8 cellular contexts compared by ENCODE assay signal in genomic region chr22:31952094-31952401, GRCh38. TPM values are rescaled to one million over a fixed set of nuclear protein-coding genes. Genes with fewer than 3 reads are reported as not detected.
DNase-seq lines count a peak whose midpoint lies in the region; ATAC-seq and TF ChIP-seq lines count a peak whose summit lies in the region.
"Had no signal": no experiment of that assay in that cellular context is flagged by ENCODE, and none has a peak within 500 bp of the region (broad histone marks: within the 10 kb centered on the region; RNA-seq: fewer than 3 reads in every experiment).

No MANE protein-coding gene starts in this region.

- TF ChIP-seq EP300 in suprapubic skin (IDR thresholded peaks at IDR 0.05) = no peak

- H3K36me3 ChIP-seq in HEK293 (ENCODE audit: control insufficient read depth in 2 of 2, insufficient read depth in 1 of 2, low read length in 2 of 2) (peaks cover 44 to 71% of the 10 kb centered on the region in 2 experiments), suprapubic skin (peaks cover 22% of the 10 kb centered on the region)
- H3K36me3 ChIP-seq: prostate gland had no signal

- intact Hi-C loops in activated T-helper 1 cell treated with anti-CD3 and anti-CD28 coated beads, Interleukin-12 subunit alpha, Interleukin-12 subunit beta, Interleukin-2, Interleukin-4 antibody, amounts not matched to agents 30 ng/mL and 10 ng/mL and 1 ng/mL, durations not matched to agents 14 hours and 24 hours and 36 hours (cut with micrococcal nuclease) = no loop called here

- WGBS in suprapubic skin = 62% methylated on average over 2 of the region's 2 CpGs

- H3K36me3 Mint-ChIP-seq in activated T-helper 1 cell treated with anti-CD3 and anti-CD28 coated beads, Interleukin-12 subunit alpha, Interleukin-12 subunit beta, Interleukin-2, Interleukin-4 antibody, amounts not matched to agents 30 ng/mL and 10 ng/mL and 1 ng/mL, durations not matched to agents 14 hours and 24 hours and 36 hours (ENCODE audit: low read depth) = peaks cover 51% of the 10 kb centered on the region

- H3K4me3 Mint-ChIP-seq in activated T-helper 1 cell treated with anti-CD3 and anti-CD28 coated beads, Interleukin-12 subunit alpha, Interleukin-12 subunit beta, Interleukin-2, Interleukin-4 antibody, amounts not matched to agents 30 ng/mL and 10 ng/mL and 1 ng/mL, durations not matched to agents 14 hours and 24 hours and 36 hours = no peak overlapping the region

- CTCF ChIA-PET in HEK293 (lab: Yijun Ruan, JAX) = interaction anchor here (1.4 to 6.5 kb wide), 2 partner anchors 18 to 80 kb away, joined by 4 to 50 read pairs; no protein-coding TSS in a partner anchor

- TF ChIP-seq POLR2A in suprapubic skin (IDR thresholded peaks at IDR 0.05) = no peak

- H3K27me3 ChIP-seq in suprapubic skin = no peaks in the 10 kb centered on the region

- H3K4me3 ChIP-seq in HEK293 (ENCODE audit: low read depth, low read length) (no peak overlapping the region), fibroblast of villous mesenchyme (ENCODE audit: low read depth, low read length) (no peak overlapping the region), suprapubic skin (no peak overlapping the region)
- H3K4me3 ChIP-seq: prostate gland had no signal

- H3K27ac ChIP-seq in HEK293 (ENCODE audit: extremely low read depth, low read depth, low read length) (peak overlapping the region; percentile 9; the same call in 1 of the 2 replicates), suprapubic skin (peak overlapping the region; percentile 74)
- H3K27ac ChIP-seq: prostate gland had no signal

- H3K4me1 ChIP-seq in HEK293 (ENCODE audit: control insufficient read depth, insufficient read depth, low read length) (peaks cover under 1% of the 10 kb centered on the region), suprapubic skin (peaks cover 62% of the 10 kb centered on the region)
- H3K4me1 ChIP-seq: prostate gland had no signal

- no peaks in the 10 kb centered on the region for H3K27me3 Mint-ChIP-seq in activated T-helper 1 cell treated with anti-CD3 and anti-CD28 coated beads, Interleukin-12 subunit alpha, Interleukin-12 subunit beta, Interleukin-2, Interleukin-4 antibody, amounts not matched to agents 30 ng/mL and 10 ng/mL and 1 ng/mL, durations not matched to agents 14 hours and 24 hours and 36 hours (ENCODE audit: insufficient read depth)

- no peak for ATAC-seq in esophagus mucosa

- POLR2A ChIA-PET in HEK293 (lab: Yijun Ruan, JAX) = no interaction called here

- H3K9me3 Mint-ChIP-seq in activated T-helper 1 cell treated with anti-CD3 and anti-CD28 coated beads, Interleukin-12 subunit alpha, Interleukin-12 subunit beta, Interleukin-2, Interleukin-4 antibody, amounts not matched to agents 30 ng/mL and 10 ng/mL and 1 ng/mL, durations not matched to agents 14 hours and 24 hours and 36 hours = no peaks in the 10 kb centered on the region

- no peak for TF ChIP-seq CTCF in HEK293 (tag by site-specific recombination; IDR thresholded peaks at IDR 0.05)
- TF ChIP-seq CTCF in fibroblast of villous mesenchyme (IDR thresholded peaks at IDR 0.05; ENCODE audit: insufficient read depth, low read depth, low read length) = peak; percentile 20
- no peak for TF ChIP-seq CTCF in suprapubic skin (IDR thresholded peaks at IDR 0.05)

- H3K9me3 ChIP-seq in HEK293 (ENCODE audit: control insufficient read depth, insufficient read depth, low read depth, low read length) = no peaks in the 10 kb centered on the region
- H3K9me3 ChIP-seq in suprapubic skin = no peaks in the 10 kb centered on the region
- H3K9me3 ChIP-seq: prostate gland had no signal

- no peak for DNase-seq in activated T-helper 1 cell treated with anti-CD3 and anti-CD28 coated beads, Interleukin-12 subunit alpha, Interleukin-12 subunit beta, Interleukin-2, Interleukin-4 antibody, amounts not matched to agents 30 ng/mL and 10 ng/mL and 1 ng/mL, durations not matched to agents 14 hours and 24 hours and 36 hours (ENCODE audit: low spot score)
- DNase-seq in fibroblast of villous mesenchyme (ENCODE audit: low read depth) (no peak), suprapubic skin (ENCODE audit: low spot score in 2 of 2) (no peak), GDM1 (lab: John Stamatoyannopoulos, UW) (no peak), MV-4-11 (lab: John Stamatoyannopoulos, UW) (no peak)

- peaks cover 67% of the 10 kb centered on the region for H3K4me1 Mint-ChIP-seq in activated T-helper 1 cell treated with anti-CD3 and anti-CD28 coated beads, Interleukin-12 subunit alpha, Interleukin-12 subunit beta, Interleukin-2, Interleukin-4 antibody, amounts not matched to agents 30 ng/mL and 10 ng/mL and 1 ng/mL, durations not matched to agents 14 hours and 24 hours and 36 hours (ENCODE audit: low read depth)

- H3K27ac Mint-ChIP-seq in activated T-helper 1 cell treated with anti-CD3 and anti-CD28 coated beads, Interleukin-12 subunit alpha, Interleukin-12 subunit beta, Interleukin-2, Interleukin-4 antibody, amounts not matched to agents 30 ng/mL and 10 ng/mL and 1 ng/mL, durations not matched to agents 14 hours and 24 hours and 36 hours = peak overlapping the region; percentile 78

TF ChIP-seq in HEK293, 187 proteins besides CTCF, POLR2A, EP300 and RAD21:
- TF ChIP-seq ZBTB8A (tag by site-specific recombination; IDR thresholded peaks at IDR 0.05) (no peak), ZBTB17 (tag by site-specific recombination; IDR thresholded peaks at IDR 0.05) (0 out of 2 replicates have a peak, but pooled peaks have one; percentile 53)

RNA-seq across cellular contexts. Expression of gene YWHAH, which starts 7.7 kb away (rescaled TPM):
- 128 and 139 TPM in 2 replicates for total RNA-seq in activated T-helper 1 cell treated with anti-CD3 and anti-CD28 coated beads, Interleukin-12 subunit alpha, Interleukin-12 subunit beta, Interleukin-2, Interleukin-4 antibody, amounts not matched to agents 30 ng/mL and 10 ng/mL and 1 ng/mL, durations not matched to agents 14 hours and 24 hours and 36 hours
- total RNA-seq in fibroblast of villous mesenchyme (131 and 140 TPM in 2 replicates), suprapubic skin (10 to 100 TPM; 52.9 to 76.6 (median 66.4) TPM), esophagus mucosa (58.3 TPM)
